Comparison of ENCODE assay signal across 1 cellular context in the genomic region with DNA sequence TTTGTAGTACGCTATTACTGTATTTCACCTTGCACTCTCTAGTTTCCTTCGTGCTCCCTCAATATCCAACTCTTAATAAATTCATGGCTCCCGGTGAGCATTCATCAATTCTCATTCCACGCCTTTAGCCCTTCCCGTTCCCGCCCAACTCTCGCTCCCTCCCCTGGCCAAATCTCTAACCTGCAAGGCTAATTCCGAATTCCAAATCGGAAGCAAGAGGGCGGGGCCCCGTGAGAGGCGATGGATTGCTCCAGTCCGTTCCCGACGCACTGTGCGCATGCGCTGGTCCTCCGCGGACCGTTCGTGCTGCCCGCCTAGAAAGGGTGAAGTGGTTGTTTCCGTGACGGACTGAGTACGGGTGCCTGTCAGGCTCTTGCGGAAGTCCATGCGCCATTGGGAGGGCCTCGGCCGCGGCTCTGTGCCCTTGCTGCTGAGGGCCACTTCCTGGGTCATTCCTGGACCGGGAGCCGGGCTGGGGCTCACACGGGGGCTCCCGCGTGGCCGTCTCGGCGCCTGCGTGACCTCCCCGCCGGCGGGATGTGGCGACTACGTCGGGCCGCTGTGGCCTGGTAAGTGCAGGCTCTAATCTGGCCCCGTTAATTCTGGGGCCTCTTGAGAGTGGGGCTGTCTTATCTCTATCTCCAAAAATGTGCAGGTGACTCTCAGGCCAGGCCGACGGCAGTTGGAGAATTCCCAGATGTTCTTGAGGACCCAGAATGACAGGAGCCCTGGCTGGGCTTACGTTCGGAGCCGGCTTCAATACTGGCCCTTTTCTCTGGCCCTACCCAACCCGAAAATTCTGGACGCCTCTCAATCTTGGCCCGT.
TF ChIP-seq lines count a peak whose summit lies in the region.

A gene with protein sequence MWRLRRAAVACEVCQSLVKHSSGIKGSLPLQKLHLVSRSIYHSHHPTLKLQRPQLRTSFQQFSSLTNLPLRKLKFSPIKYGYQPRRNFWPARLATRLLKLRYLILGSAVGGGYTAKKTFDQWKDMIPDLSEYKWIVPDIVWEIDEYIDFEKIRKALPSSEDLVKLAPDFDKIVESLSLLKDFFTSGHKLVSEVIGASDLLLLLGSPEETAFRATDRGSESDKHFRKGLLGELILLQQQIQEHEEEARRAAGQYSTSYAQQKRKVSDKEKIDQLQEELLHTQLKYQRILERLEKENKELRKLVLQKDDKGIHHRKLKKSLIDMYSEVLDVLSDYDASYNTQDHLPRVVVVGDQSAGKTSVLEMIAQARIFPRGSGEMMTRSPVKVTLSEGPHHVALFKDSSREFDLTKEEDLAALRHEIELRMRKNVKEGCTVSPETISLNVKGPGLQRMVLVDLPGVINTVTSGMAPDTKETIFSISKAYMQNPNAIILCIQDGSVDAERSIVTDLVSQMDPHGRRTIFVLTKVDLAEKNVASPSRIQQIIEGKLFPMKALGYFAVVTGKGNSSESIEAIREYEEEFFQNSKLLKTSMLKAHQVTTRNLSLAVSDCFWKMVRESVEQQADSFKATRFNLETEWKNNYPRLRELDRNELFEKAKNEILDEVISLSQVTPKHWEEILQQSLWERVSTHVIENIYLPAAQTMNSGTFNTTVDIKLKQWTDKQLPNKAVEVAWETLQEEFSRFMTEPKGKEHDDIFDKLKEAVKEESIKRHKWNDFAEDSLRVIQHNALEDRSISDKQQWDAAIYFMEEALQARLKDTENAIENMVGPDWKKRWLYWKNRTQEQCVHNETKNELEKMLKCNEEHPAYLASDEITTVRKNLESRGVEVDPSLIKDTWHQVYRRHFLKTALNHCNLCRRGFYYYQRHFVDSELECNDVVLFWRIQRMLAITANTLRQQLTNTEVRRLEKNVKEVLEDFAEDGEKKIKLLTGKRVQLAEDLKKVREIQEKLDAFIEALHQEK (plus strand): TSS at position 368 of the 825 bp plus-strand sequence. CDS start 170 bp downstream, at position 538.

TF ChIP-seq in GM23338, 12 proteins besides CTCF, POLR2A, EP300 and RAD21:
- TF ChIP-seq POLR2AphosphoS5 (IDR thresholded peaks at IDR 0.05; ENCODE audit: low read depth), result peak; percentile 78
- no peak for TF ChIP-seq ZNF331 (CRISPR knock-in tag; IDR thresholded peaks at IDR 0.05; ENCODE audit: low read depth)
- TF ChIP-seq ZNF114 (CRISPR knock-in tag; IDR thresholded peaks at IDR 0.05), result no peak
- TF ChIP-seq, protein P1, sequence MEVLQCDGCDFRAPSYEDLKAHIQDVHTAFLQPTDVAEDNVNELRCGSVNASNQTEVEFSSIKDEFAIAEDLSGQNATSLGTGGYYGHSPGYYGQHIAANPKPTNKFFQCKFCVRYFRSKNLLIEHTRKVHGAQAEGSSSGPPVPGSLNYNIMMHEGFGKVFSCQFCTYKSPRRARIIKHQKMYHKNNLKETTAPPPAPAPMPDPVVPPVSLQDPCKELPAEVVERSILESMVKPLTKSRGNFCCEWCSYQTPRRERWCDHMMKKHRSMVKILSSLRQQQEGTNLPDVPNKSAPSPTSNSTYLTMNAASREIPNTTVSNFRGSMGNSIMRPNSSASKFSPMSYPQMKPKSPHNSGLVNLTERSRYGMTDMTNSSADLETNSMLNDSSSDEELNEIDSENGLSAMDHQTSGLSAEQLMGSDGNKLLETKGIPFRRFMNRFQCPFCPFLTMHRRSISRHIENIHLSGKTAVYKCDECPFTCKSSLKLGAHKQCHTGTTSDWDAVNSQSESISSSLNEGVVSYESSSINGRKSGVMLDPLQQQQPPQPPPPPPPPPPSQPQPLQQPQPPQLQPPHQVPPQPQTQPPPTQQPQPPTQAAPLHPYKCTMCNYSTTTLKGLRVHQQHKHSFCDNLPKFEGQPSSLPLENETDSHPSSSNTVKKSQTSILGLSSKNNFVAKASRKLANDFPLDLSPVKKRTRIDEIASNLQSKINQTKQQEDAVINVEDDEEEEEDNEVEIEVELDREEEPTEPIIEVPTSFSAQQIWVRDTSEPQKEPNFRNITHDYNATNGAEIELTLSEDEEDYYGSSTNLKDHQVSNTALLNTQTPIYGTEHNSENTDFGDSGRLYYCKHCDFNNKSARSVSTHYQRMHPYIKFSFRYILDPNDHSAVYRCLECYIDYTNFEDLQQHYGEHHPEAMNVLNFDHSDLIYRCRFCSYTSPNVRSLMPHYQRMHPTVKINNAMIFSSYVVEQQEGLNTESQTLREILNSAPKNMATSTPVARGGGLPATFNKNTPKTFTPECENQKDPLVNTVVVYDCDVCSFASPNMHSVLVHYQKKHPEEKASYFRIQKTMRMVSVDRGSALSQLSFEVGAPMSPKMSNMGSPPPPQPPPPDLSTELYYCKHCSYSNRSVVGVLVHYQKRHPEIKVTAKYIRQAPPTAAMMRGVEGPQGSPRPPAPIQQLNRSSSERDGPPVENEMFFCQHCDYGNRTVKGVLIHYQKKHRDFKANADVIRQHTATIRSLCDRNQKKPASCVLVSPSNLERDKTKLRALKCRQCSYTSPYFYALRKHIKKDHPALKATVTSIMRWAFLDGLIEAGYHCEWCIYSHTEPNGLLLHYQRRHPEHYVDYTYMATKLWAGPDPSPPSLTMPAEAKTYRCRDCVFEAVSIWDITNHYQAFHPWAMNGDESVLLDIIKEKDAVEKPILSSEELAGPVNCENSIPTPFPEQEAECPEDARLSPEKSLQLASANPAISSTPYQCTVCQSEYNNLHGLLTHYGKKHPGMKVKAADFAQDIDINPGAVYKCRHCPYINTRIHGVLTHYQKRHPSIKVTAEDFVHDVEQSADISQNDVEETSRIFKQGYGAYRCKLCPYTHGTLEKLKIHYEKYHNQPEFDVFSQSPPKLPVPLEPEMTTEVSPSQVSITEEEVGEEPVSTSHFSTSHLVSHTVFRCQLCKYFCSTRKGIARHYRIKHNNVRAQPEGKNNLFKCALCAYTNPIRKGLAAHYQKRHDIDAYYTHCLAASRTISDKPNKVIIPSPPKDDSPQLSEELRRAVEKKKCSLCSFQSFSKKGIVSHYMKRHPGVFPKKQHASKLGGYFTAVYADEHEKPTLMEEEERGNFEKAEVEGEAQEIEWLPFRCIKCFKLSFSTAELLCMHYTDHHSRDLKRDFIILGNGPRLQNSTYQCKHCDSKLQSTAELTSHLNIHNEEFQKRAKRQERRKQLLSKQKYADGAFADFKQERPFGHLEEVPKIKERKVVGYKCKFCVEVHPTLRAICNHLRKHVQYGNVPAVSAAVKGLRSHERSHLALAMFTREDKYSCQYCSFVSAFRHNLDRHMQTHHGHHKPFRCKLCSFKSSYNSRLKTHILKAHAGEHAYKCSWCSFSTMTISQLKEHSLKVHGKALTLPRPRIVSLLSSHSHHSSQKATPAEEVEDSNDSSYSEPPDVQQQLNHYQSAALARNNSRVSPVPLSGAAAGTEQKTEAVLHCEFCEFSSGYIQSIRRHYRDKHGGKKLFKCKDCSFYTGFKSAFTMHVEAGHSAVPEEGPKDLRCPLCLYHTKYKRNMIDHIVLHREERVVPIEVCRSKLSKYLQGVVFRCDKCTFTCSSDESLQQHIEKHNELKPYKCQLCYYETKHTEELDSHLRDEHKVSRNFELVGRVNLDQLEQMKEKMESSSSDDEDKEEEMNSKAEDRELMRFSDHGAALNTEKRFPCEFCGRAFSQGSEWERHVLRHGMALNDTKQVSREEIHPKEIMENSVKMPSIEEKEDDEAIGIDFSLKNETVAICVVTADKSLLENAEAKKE (CRISPR knock-in tag; IDR thresholded peaks at IDR 0.05), result no peak
- TF ChIP-seq JUNB (IDR thresholded peaks at IDR 0.05; ENCODE audit: unreplicated experiment), result no peak
- TF ChIP-seq STAT1 (IDR thresholded peaks at IDR 0.05; ENCODE audit: unreplicated experiment), result no peak
- TF ChIP-seq NANOG (IDR thresholded peaks at IDR 0.05; ENCODE audit: borderline replicate concordance), result 0 out of 2 replicates have a peak, but pooled peaks have one; percentile 15
- TF ChIP-seq EZH2phosphoT487 (IDR thresholded peaks at IDR 0.05; ENCODE audit: unreplicated experiment), result no peak
- peak; percentile 70 for TF ChIP-seq CREB1 (CRISPR knock-in tag; IDR thresholded peaks at IDR 0.05; ENCODE audit: low read depth)
- TF ChIP-seq, protein P2, sequence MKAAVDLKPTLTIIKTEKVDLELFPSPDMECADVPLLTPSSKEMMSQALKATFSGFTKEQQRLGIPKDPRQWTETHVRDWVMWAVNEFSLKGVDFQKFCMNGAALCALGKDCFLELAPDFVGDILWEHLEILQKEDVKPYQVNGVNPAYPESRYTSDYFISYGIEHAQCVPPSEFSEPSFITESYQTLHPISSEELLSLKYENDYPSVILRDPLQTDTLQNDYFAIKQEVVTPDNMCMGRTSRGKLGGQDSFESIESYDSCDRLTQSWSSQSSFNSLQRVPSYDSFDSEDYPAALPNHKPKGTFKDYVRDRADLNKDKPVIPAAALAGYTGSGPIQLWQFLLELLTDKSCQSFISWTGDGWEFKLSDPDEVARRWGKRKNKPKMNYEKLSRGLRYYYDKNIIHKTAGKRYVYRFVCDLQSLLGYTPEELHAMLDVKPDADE (IDR thresholded peaks at IDR 0.05), result peak; percentile 88
- TF ChIP-seq, protein P3, sequence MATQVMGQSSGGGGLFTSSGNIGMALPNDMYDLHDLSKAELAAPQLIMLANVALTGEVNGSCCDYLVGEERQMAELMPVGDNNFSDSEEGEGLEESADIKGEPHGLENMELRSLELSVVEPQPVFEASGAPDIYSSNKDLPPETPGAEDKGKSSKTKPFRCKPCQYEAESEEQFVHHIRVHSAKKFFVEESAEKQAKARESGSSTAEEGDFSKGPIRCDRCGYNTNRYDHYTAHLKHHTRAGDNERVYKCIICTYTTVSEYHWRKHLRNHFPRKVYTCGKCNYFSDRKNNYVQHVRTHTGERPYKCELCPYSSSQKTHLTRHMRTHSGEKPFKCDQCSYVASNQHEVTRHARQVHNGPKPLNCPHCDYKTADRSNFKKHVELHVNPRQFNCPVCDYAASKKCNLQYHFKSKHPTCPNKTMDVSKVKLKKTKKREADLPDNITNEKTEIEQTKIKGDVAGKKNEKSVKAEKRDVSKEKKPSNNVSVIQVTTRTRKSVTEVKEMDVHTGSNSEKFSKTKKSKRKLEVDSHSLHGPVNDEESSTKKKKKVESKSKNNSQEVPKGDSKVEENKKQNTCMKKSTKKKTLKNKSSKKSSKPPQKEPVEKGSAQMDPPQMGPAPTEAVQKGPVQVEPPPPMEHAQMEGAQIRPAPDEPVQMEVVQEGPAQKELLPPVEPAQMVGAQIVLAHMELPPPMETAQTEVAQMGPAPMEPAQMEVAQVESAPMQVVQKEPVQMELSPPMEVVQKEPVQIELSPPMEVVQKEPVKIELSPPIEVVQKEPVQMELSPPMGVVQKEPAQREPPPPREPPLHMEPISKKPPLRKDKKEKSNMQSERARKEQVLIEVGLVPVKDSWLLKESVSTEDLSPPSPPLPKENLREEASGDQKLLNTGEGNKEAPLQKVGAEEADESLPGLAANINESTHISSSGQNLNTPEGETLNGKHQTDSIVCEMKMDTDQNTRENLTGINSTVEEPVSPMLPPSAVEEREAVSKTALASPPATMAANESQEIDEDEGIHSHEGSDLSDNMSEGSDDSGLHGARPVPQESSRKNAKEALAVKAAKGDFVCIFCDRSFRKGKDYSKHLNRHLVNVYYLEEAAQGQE (IDR thresholded peaks at IDR 0.05; ENCODE audit: unreplicated experiment), result peak; percentile 42
- no peak for TF ChIP-seq EZH2 (IDR thresholded peaks at IDR 0.05; ENCODE audit: low read depth, unreplicated experiment)
